ENCODE assay signal across 27 cellular contexts in the genomic region with DNA sequence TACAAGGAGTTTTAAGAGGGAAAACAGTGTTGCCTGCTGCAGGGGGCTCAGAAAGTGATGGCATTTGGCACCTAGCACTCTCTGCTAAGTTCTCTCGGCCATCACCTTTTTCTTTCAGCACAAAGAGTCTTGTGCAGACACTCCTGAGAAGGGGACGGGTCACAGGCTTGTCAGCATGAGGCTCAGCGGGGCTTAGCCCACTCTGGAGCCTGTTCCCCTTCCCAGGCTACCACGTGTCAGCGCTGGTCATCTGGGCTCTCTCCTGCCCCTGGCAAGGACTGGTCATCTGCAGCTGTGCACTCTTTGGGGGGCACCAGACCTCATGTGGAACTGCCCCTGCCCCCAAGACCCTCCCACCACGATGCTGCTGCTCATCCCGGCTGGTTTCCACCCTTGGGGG.
"Had no signal": no experiment of that assay in that cellular context is flagged by ENCODE, and none has a peak within 500 bp of the region (broad histone marks: within the 10 kb centered on the region; RNA-seq: fewer than 3 reads in every experiment).

No MANE protein-coding gene starts in this region.

- H3K36me3 ChIP-seq: esophagus squamous epithelium, gastrocnemius medialis, heart right ventricle, left lung, lower lobe of right lung had no signal

- H3K27ac Mint-ChIP-seq: mesothelial cell of epicardium, naive B cell had no signal

- DNase-seq: dermis blood vessel endothelial cell; dorsolateral prefrontal cortex; effector CD4-positive, alpha-beta T cell; effector memory CD4-positive, alpha-beta T cell; erythroblast; esophagus squamous epithelium; foreskin fibroblast; foreskin melanocyte; gastrocnemius medialis; glutamatergic neuron; head of caudate nucleus; heart right ventricle; hippocampal formation; left cardiac atrium; left lung; left ventricle myocardium superior; lower lobe of right lung; mesenchymal stem cell; mucosa of descending colon; naive B cell had no signal

- H3K9me3 Mint-ChIP-seq: mesothelial cell of epicardium, naive B cell had no signal

- H3K27ac ChIP-seq: coronary artery, dorsolateral prefrontal cortex, esophagus squamous epithelium, gastrocnemius medialis, heart right ventricle, left lung, lower lobe of right lung had no signal

- H3K9me3 ChIP-seq: esophagus squamous epithelium, gastrocnemius medialis, heart right ventricle, left lung, lower lobe of right lung, mucosa of descending colon had no signal

- H3K4me1 ChIP-seq: esophagus squamous epithelium, gastrocnemius medialis, left lung, lower lobe of right lung had no signal

- FAIRE-seq: colon, endometrium, islet of Langerhans, keratinocyte had no signal

- ATAC-seq: esophagus mucosa, gastrocnemius medialis, heart right ventricle, left cardiac atrium, left lung, left ventricle myocardium superior, lower lobe of right lung, mucosa of descending colon had no signal

- H3K4me3 Mint-ChIP-seq: mesothelial cell of epicardium, naive B cell had no signal

- H3K36me3 Mint-ChIP-seq: mesothelial cell of epicardium, naive B cell had no signal

- H3K4me3 ChIP-seq: coronary artery, dorsolateral prefrontal cortex, esophagus squamous epithelium, gastrocnemius medialis, heart right ventricle, left lung, lower lobe of right lung, mucosa of descending colon had no signal
